ENCODE assay signal across 16 cellular contexts in genomic region chr1:41330588-41331545, GRCh38. TPM values are rescaled to one million over a fixed set of nuclear protein-coding genes. Genes with fewer than 3 reads are reported as not detected.
DNase-seq lines count a peak whose midpoint lies in the region; ATAC-seq, FAIRE-seq and TF ChIP-seq lines count a peak whose summit lies in the region.
"Had no signal": no experiment of that assay in that cellular context is flagged by ENCODE, and none has a peak within 500 bp of the region (broad histone marks: within the 10 kb centered on the region; RNA-seq: fewer than 3 reads in every experiment).

No MANE protein-coding gene starts in this region.

- ATAC-seq in left lobe of liver, result no peak
- ATAC-seq in HG03439 (IDR thresholded peaks at IDR 0.05; ENCODE audit: unreplicated experiment), result no peak
- ATAC-seq: natural killer cell had no signal

- H3K4me2 ChIP-seq in BLaER1 treated with 17β-estradiol and CSF1 and Interleukin-3, amounts not matched to agents 10 nM and 100 nM, result peak overlapping the region; percentile 44 to 86 (median 66)
- H3K4me2 ChIP-seq: KMS-11, smooth muscle cell had no signal

- H3K4me3 ChIP-seq in BLaER1 treated with 17β-estradiol and CSF1 and Interleukin-3, amounts not matched to agents 10 nM and 100 nM, result no peak overlapping the region
- H3K4me3 ChIP-seq in bronchial epithelial cell (ENCODE audit: low read depth, low read length), result no peak overlapping the region
- H3K4me3 ChIP-seq: SK-N-MC, smooth muscle cell, upper lobe of left lung had no signal

- H3K9ac ChIP-seq in BLaER1 treated with 17β-estradiol and CSF1 and Interleukin-3, amounts not matched to agents 10 nM and 100 nM, result no peak overlapping the region
- H3K9ac ChIP-seq: KMS-11 had no signal

- FAIRE-seq in bronchial epithelial cell (lab: Jason Lieb, UNC), result no peak

- H3K27ac ChIP-seq in BLaER1 treated with 17β-estradiol and CSF1 and Interleukin-3, amounts not matched to agents 10 nM and 100 nM, result peak overlapping the region in 1 of 11 experiments; percentile 2; a peak in 1 of 22 replicates
- H3K27ac ChIP-seq: KMS-11, SK-N-MC, upper lobe of left lung had no signal

- H3K9me3 ChIP-seq in BLaER1 treated with 17β-estradiol and CSF1 and Interleukin-3, amounts not matched to agents 10 nM and 100 nM (replicated peaks in 1 of 11), result peaks cover 0 to 19% (median 13%) of the 10 kb centered on the region in 11 experiments; a peak in 15 of 22 replicates
- H3K9me3 ChIP-seq: upper lobe of left lung had no signal

- no peaks in the 10 kb centered on the region for H3K27me3 ChIP-seq in BLaER1 treated with 17β-estradiol and CSF1 and Interleukin-3, amounts not matched to agents 10 nM and 100 nM
- no peaks in the 10 kb centered on the region for H3K27me3 ChIP-seq in bronchial epithelial cell (ENCODE audit: control insufficient read depth, insufficient read depth, low read length)
- H3K27me3 ChIP-seq: upper lobe of left lung had no signal

- H3K4me1 ChIP-seq in BLaER1 treated with 17β-estradiol and CSF1 and Interleukin-3, amounts not matched to agents 10 nM and 100 nM, result peaks cover 17 to 49% (median 35%) of the 10 kb centered on the region in 10 experiments
- H3K4me1 ChIP-seq: upper lobe of left lung had no signal

- H3K36me3 ChIP-seq in BLaER1 treated with 17β-estradiol and CSF1 and Interleukin-3, amounts not matched to agents 10 nM and 100 nM, result no peaks in the 10 kb centered on the region
- no peaks in the 10 kb centered on the region for H3K36me3 ChIP-seq in bronchial epithelial cell (ENCODE audit: control insufficient read depth, insufficient read depth, low read length)
- H3K36me3 ChIP-seq: upper lobe of left lung had no signal

- peak; percentile 9 for TF ChIP-seq CTCF in bronchial epithelial cell (IDR thresholded peaks at IDR 0.05; ENCODE audit: insufficient read depth, low read length, severe bottlenecking)

- no peaks in the 10 kb centered on the region for H4K20me1 ChIP-seq in BLaER1 treated with 17β-estradiol and CSF1 and Interleukin-3, amounts not matched to agents 10 nM and 100 nM

- DNase-seq in HuH-7 (ENCODE audit: low spot score) (peak; percentile 37), bronchial epithelial cell (ENCODE audit: low read depth) (no peak), left lobe of liver (ENCODE audit: low spot score) (peak; percentile 33), amniotic stem cell (lab: John Stamatoyannopoulos, UW) (no peak), 8988T (no peak)
- no peak for DNase-seq in activated CD4-positive, CD25-positive, alpha-beta regulatory T cell (lab: John Stamatoyannopoulos, UW)
- DNase-seq: activated CD4-positive, alpha-beta T cell treated with anti-CD3 and anti-CD28 coated beads for 48 hours; activated gamma-delta T cell treated with Interleukin-2 at 50 U/mL for 16 hours; natural killer cell; NCI-H2171 treated with DMSO at 0.1 percent for 48 hours; upper lobe of left lung had no signal

RNA-seq across cellular contexts. Expression of gene FOXO6, which starts 30.4 kb away (rescaled TPM):
- total RNA-seq in bronchial epithelial cell, result 0.26 TPM in 1 of 2 replicates, not detected in the other
- 0.38 TPM for total RNA-seq in left lobe of liver

Comparison
In these comparisons a context has a peak if more than half of its experiments do, and no peak if none do; other contexts are left out.
1. DNase-seq: peak in HuH-7 (single experiment) and left lobe of liver (single experiment); none in bronchial epithelial cell (single experiment), amniotic stem cell (single experiment), activated CD4-positive, CD25-positive, alpha-beta regulatory T cell (0 of 4) and 8988T (single experiment).